24 cellular contexts compared by ENCODE assay signal in the genomic region with DNA sequence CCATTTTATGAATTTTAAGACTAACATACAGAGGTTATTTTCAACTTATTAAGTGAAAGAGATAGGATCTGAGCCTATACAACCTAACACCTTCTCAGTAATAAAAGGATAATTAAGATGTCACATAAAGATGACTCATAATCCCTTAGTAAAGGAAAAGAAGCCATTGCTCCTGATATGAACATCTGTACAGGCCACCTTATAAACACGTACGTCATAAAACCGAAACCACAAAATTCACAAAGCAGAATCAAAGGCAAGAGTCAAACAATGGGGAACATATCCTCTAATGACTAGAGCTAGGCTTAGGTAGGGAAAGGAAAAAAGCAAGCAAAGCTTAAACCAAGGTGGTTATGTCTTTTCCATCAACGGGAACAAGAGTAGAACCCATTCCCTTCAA.
"Had no signal": no experiment of that assay in that cellular context is flagged by ENCODE, and none has a peak within 500 bp of the region (broad histone marks: within the 10 kb centered on the region; RNA-seq: fewer than 3 reads in every experiment).

No MANE protein-coding gene starts in this region.

- H3K79me2 ChIP-seq: parathyroid adenoma had no signal

- H3K27me3 ChIP-seq: left lung, neutrophil, right atrium auricular region, suprapubic skin, tibial artery, upper lobe of right lung had no signal

- H3K4me1 ChIP-seq: left lung, lower lobe of right lung, parathyroid adenoma, psoas muscle, right atrium auricular region, suprapubic skin, tibial artery, upper lobe of right lung had no signal

- DNase-seq: left colon; left lung; lower lobe of right lung; mammary epithelial cell; mesenchymal stem cell; naive thymus-derived CD8-positive, alpha-beta T cell; occipital lobe; psoas muscle; stimulated activated CD4-positive, alpha-beta T cell treated with anti-CD3 and anti-CD28 coated beads, Interleukin-12 subunit alpha, Interleukin-12 subunit beta, amount 100 ng/mL, for 4 hours; stimulated activated CD4-positive, alpha-beta T cell treated with anti-CD3 and anti-CD28 coated beads, Interleukin-15, amount 100 ng/mL, for 24 hours; stimulated activated CD4-positive, alpha-beta T cell treated with anti-CD3 and anti-CD28 coated beads, Interleukin-2, amount 100 ng/mL, for 24 hours; stimulated activated CD4-positive, alpha-beta T cell treated with anti-CD3 and anti-CD28 coated beads, Interleukin-4, amount 100 ng/mL, for 24 hours; stimulated activated naive CD4-positive, alpha-beta T cell; tibial artery; trophoblast cell; upper lobe of right lung had no signal

- H3K27ac ChIP-seq: left lung, lower lobe of right lung, neutrophil, parathyroid adenoma, psoas muscle, right atrium auricular region, skin epidermis, suprapubic skin, thoracic aorta, tibial artery, upper lobe of right lung had no signal

- H3K36me3 ChIP-seq: left lung, lower lobe of right lung, neutrophil, right atrium auricular region, suprapubic skin, thoracic aorta, tibial artery, upper lobe of right lung had no signal

- H2AFZ ChIP-seq: parathyroid adenoma had no signal

- H3K4me3 ChIP-seq: left lung, lower lobe of right lung, psoas muscle, right atrium auricular region, skin epidermis, suprapubic skin, thoracic aorta, tibial artery, upper lobe of right lung had no signal

- H3K9ac ChIP-seq: parathyroid adenoma had no signal

- ATAC-seq: left colon; left lung; lower lobe of right lung; naive thymus-derived CD8-positive, alpha-beta T cell; psoas muscle; sciatic nerve; stimulated activated effector memory CD8-positive, alpha-beta T cell treated with anti-CD3 and anti-CD28 coated beads, Interleukin-12 subunit alpha, Interleukin-12 subunit beta, amount 100 ng/mL, for 72 hours; upper lobe of right lung had no signal

- H3K9me3 ChIP-seq: left lung, lower lobe of right lung, neutrophil, psoas muscle, right atrium auricular region, suprapubic skin, thoracic aorta, tibial artery, upper lobe of right lung had no signal
